In the genomic region with DNA sequence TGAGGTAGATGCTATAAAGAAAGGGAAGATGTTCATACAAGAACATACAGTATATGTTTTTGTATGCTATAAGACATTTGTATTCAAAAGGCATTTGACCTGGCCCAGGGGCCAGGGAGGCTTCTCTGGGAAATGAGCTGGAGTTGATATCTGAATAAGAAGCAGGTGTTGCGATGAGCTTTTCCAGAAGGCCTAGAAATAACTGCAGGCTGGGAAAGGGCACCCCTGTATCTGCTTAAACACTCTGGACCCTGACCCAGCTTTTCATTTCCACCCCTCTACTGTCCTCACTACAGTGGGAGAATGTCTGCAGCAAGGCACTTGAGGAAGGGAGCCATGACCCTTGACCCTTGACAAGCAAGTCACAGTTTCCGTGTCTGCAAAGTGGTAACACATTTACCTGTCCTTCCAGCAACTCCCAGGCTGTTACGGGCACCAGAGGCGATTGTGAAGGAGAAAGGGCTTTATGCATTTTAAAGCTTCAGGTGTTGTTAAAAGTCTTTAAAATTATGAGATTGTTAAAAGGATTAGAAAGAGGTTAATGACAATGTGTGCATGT, we compare ENCODE assay signal across 14 cellular contexts.
DNase-seq lines count a peak whose midpoint lies in the region; ATAC-seq, FAIRE-seq and TF ChIP-seq lines count a peak whose summit lies in the region.
"Had no signal": no experiment of that assay in that cellular context is flagged by ENCODE, and none has a peak within 500 bp of the region (broad histone marks: within the 10 kb centered on the region; RNA-seq: fewer than 3 reads in every experiment).

No MANE protein-coding gene starts in this region.

- H3K4me3 ChIP-seq in K562: no peak overlapping the region
- H3K4me3 ChIP-seq in mucosa of rectum (ENCODE audit: low read length in 2 of 2): no peak overlapping the region
- H3K4me3 ChIP-seq in transverse colon: no peak overlapping the region

- H4K20me1 ChIP-seq in K562 (replicated peaks; ENCODE audit: control insufficient read depth, insufficient read depth, low read length): no peaks in the 10 kb centered on the region

- in situ Hi-C loops in K562 (cut with MboI): loop anchor here (25.0 kb wide), 1 partner anchor 405 kb away; no protein-coding TSS in a partner anchor
- in situ Hi-C loops in transverse colon (cut with MboI; ENCODE audit: low pct_ligation_motif_present in 1 of 4, low pct_unique_long_range_greater_than_20kb in 1 of 4, low sequenced_read_pairs in 3 of 4): loop anchor here in 1 of 4 donors (25.0 kb wide), 1 partner anchor 380 kb away; the partner anchor contains the start of gene WWC1

- no peaks in the 10 kb centered on the region for H3K9me1 ChIP-seq in K562 (ENCODE audit: control insufficient read depth, insufficient read depth, low read length)

- no peak overlapping the region for H2AFZ ChIP-seq in K562 (ENCODE audit: low read depth, low read length)

- no peak for TF ChIP-seq POLR2A in K562 (conservative IDR thresholded peaks at IDR 0.05)
- TF ChIP-seq POLR2A in transverse colon (IDR thresholded peaks at IDR 0.05): no peak

- no peak overlapping the region for H3K4me2 ChIP-seq in K562 (ENCODE audit: insufficient read depth, low read length)

- POLR2A ChIA-PET in K562 (lab: Yijun Ruan, JAX): interaction anchor here (0.7 kb wide), 1 partner anchor 1189 kb away, joined by 3 read pairs; no protein-coding TSS in a partner anchor

- WGBS in K562 (ENCODE audit: insufficient coverage, low coverage, missing lambda C conversion rate): 14% methylated on average over 4 of the region's 4 CpGs
- WGBS in transverse colon (ENCODE audit: low coverage in 1 of 2), 2 donors: 71 to 76% methylated on average over 3 to 4 of the region's 4 CpGs

- H3K27ac ChIP-seq in K562 (ENCODE audit: extremely low read depth, low read depth, low read length) (no peak overlapping the region), mucosa of rectum (ENCODE audit: low read depth in 2 of 2, low read length in 2 of 2) (peak overlapping the region; percentile 19 to 42), transverse colon (peak overlapping the region; percentile 22 to 56 (median 38))
- H3K27ac ChIP-seq: 22Rv1 had no signal

- H3K9me3 ChIP-seq in K562 (replicated peaks; ENCODE audit: control insufficient read depth, insufficient read depth, low read depth, low read length) (no peaks in the 10 kb centered on the region), mucosa of rectum (ENCODE audit: control insufficient read depth in 2 of 2, low read length in 2 of 2) (no peaks in the 10 kb centered on the region), transverse colon (no peaks in the 10 kb centered on the region)

- intact Hi-C loops in K562 (cut with micrococcal nuclease): no loop called here
- intact Hi-C loops in transverse colon (cut with DNase I; ENCODE audit: low total_unique reads): no loop called here

- H3K36me3 ChIP-seq in K562 (ENCODE audit: control insufficient read depth, insufficient read depth, low read length) (no peaks in the 10 kb centered on the region), mucosa of rectum (ENCODE audit: control insufficient read depth in 2 of 2, insufficient read depth in 2 of 2, low read length in 2 of 2) (no peaks in the 10 kb centered on the region), transverse colon (no peaks in the 10 kb centered on the region)

- no TSS peak for BruUV-seq in K562 (replicated peaks; lab: Mats Ljungman, UMichigan)

- H3K79me2 ChIP-seq in K562 (ENCODE audit: control insufficient read depth, insufficient read depth, low read length): no peaks in the 10 kb centered on the region

- H3K4me1 ChIP-seq in K562 (replicated peaks in 1 of 2; ENCODE audit: control insufficient read depth in 2 of 2, insufficient read depth in 2 of 2, low read length in 2 of 2) (peaks cover 0 to 6% of the 10 kb centered on the region in 2 experiments; a peak in 1 of 5 replicates), mucosa of rectum (ENCODE audit: control insufficient read depth in 2 of 2, insufficient read depth in 2 of 2, low read length in 2 of 2) (peaks cover 9 to 15% of the 10 kb centered on the region in 2 donors), transverse colon (peaks cover 0 to 16% (median 7%) of the 10 kb centered on the region in 4 donors)

- no peak for FAIRE-seq in K562 (lab: Jason Lieb, UNC)
- FAIRE-seq: GM19239 had no signal

- TF ChIP-seq CTCF in K562 (IDR thresholded peaks at IDR 0.05 in 2 of 3, conservative IDR thresholded peaks at IDR 0.05 in 1 of 3; ENCODE audit: insufficient read depth in 2 of 3, low read depth in 1 of 3, low read length in 3 of 3) (no peak), transverse colon (IDR thresholded peaks at IDR 0.05) (no peak)

- no peak for ATAC-seq in K562
- ATAC-seq: CD8-positive, alpha-beta T cell had no signal

- H3K27me3 ChIP-seq in K562 (ENCODE audit: control insufficient read depth in 2 of 2, insufficient read depth in 2 of 2, low read length in 2 of 2) (peaks cover 7 to 40% of the 10 kb centered on the region in 2 experiments), mucosa of rectum (ENCODE audit: control insufficient read depth in 2 of 2, insufficient read depth in 2 of 2, low read length in 2 of 2) (no peaks in the 10 kb centered on the region), transverse colon (no peaks in the 10 kb centered on the region)

- TF ChIP-seq EP300 in K562 (IDR thresholded peaks at IDR 0.05; ENCODE audit: low read length): no peak
- no peak for TF ChIP-seq EP300 in transverse colon (IDR thresholded peaks at IDR 0.05; ENCODE audit: low read depth)

- H3K9ac ChIP-seq in K562 (ENCODE audit: insufficient read depth in 1 of 2, low read depth in 2 of 2, low read length in 2 of 2) (no peak overlapping the region), mucosa of rectum (ENCODE audit: low read depth in 1 of 2, low read length in 2 of 2) (peak overlapping the region in 1 of 2 donors; percentile 14)

- TF ChIP-seq RAD21 in K562 (CRISPR knock-in tag; conservative IDR thresholded peaks at IDR 0.05 in 1 of 2, IDR thresholded peaks at IDR 0.05 in 1 of 2): no peak

- CTCF ChIA-PET in K562 (lab: Yijun Ruan, JAX; ENCODE audit: low intra/inter-chr PET ratio): no interaction called here

- DNase-seq in NCI-H82 (lab: John Stamatoyannopoulos, UW) (peak; percentile 36), NCI-H82 treated with DMSO at 0.1 percent for 48 hours (lab: John Stamatoyannopoulos, UW; ENCODE audit: unreplicated experiment) (no peak), K562 (ENCODE audit: extremely low read depth in 1 of 4, low spot score in 3 of 4) (no peak), transverse colon (peak; percentile 39), NCI-H187 (lab: John Stamatoyannopoulos, UW) (no peak), NCI-H2029 treated with DMSO at 0.1 percent for 48 hours (lab: John Stamatoyannopoulos, UW) (no peak)
- DNase-seq: CD8-positive, alpha-beta T cell; COR-L47; GF-D8; GOT3; H9 had no signal

TF ChIP-seq in K562, 482 proteins besides CTCF, POLR2A, EP300 and RAD21:
- TF ChIP-seq NR2C1 (IDR thresholded peaks at IDR 0.05) (no peak), NR2C1 (tag; IDR thresholded peaks at IDR 0.05) (peak; percentile 40; the same call in 1 of the 2 replicates), GATA2 (CRISPR knock-in tag; IDR thresholded peaks at IDR 0.05) (no peak), HDAC3 (IDR thresholded peaks at IDR 0.05; ENCODE audit: borderline replicate concordance, partially characterized antibody) (no peak)
TF ChIP-seq in K562: peak in this region for 1.

Comparison
In these comparisons a context has a peak if more than half of its experiments do, and no peak if none do; other contexts are left out.
1. DNase-seq: peak in NCI-H82 (single experiment) and transverse colon (single experiment); none in NCI-H82 treated with DMSO at 0.1 percent for 48 hours (single experiment), K562 (0 of 4), NCI-H187 (0 of 2) and NCI-H2029 treated with DMSO at 0.1 percent for 48 hours (single experiment).